In genomic region chr12:94140556-94140955, GRCh38 we compare ENCODE assay signal across 8 cellular contexts. TPM values are rescaled to one million over a fixed set of nuclear protein-coding genes. Genes with fewer than 3 reads are reported as not detected.
DNase-seq lines count a peak whose midpoint lies in the region; ATAC-seq, FAIRE-seq and TF ChIP-seq lines count a peak whose summit lies in the region.

No MANE protein-coding gene starts in this region.

- H4K20me1 ChIP-seq in MM.1S (ENCODE audit: insufficient read depth, low read length) (no peaks in the 10 kb centered on the region), keratinocyte (ENCODE audit: control insufficient read depth, extremely low read depth, insufficient read depth, low read length) (no peaks in the 10 kb centered on the region)

- DNase-seq in GM06990 (ENCODE audit: extremely low read depth, insufficient read length) (peak; percentile 40), MM.1S (peak; percentile 32), activated T-cell treated with anti-CD3 and anti-CD28 coated beads for 48 hours (ENCODE audit: low read depth) (peak; percentile 53), keratinocyte (ENCODE audit: low read depth, low spot score) (no peak), NCI-H2171 (lab: John Stamatoyannopoulos, UW) (no peak), C1 segment of cervical spinal cord (lab: John Stamatoyannopoulos, UW) (no peak), NCI-H2171 treated with DMSO at 0.1 percent for 48 hours (lab: John Stamatoyannopoulos, UW) (no peak)

- H3K4me3 ChIP-seq in GM06990 (replicated peaks; ENCODE audit: low read depth, low read length) (no peak overlapping the region), MM.1S (ENCODE audit: low read length) (no peak overlapping the region), keratinocyte (ENCODE audit: control insufficient read depth in 2 of 3, extremely low read depth in 1 of 3, insufficient read depth in 2 of 3, low read depth in 1 of 3, low read length in 3 of 3) (no peak overlapping the region)

- no peak overlapping the region for H2AFZ ChIP-seq in MM.1S (ENCODE audit: low read length)
- H2AFZ ChIP-seq in keratinocyte (ENCODE audit: control insufficient read depth, low read length), result no peak overlapping the region

- H3K4me1 ChIP-seq in MM.1S (ENCODE audit: low read length) (no peaks in the 10 kb centered on the region), keratinocyte (ENCODE audit: control insufficient read depth, extremely low read depth, insufficient read depth, low read length) (no peaks in the 10 kb centered on the region)

- H3K9me3 ChIP-seq in MM.1S (replicated peaks; ENCODE audit: insufficient read depth, low read length) (no peaks in the 10 kb centered on the region), keratinocyte (ENCODE audit: control insufficient read depth, low read depth, low read length) (no peaks in the 10 kb centered on the region)

- no peaks in the 10 kb centered on the region for H3K9me1 ChIP-seq in keratinocyte (ENCODE audit: control insufficient read depth, extremely low read depth, insufficient read depth, low read length)

- H3K79me2 ChIP-seq in MM.1S (ENCODE audit: low read length), result no peaks in the 10 kb centered on the region
- no peaks in the 10 kb centered on the region for H3K79me2 ChIP-seq in keratinocyte (ENCODE audit: control insufficient read depth, insufficient read depth, low read length)

- H3K27ac ChIP-seq in MM.1S (ENCODE audit: low read length) (no peak overlapping the region), keratinocyte (ENCODE audit: control insufficient read depth, insufficient read depth, low read length) (no peak overlapping the region)

- dilution Hi-C loops in keratinocyte (cut with MboI; ENCODE audit: extremely low pct_ligation_motif_present, low sequenced_read_pairs), result no loop called here

- H3K4me2 ChIP-seq in MM.1S (ENCODE audit: low read depth, low read length), result no peak overlapping the region
- no peak overlapping the region for H3K4me2 ChIP-seq in keratinocyte (ENCODE audit: control insufficient read depth, extremely low read depth, insufficient read depth, low read depth, low read length)

- no peak for FAIRE-seq in keratinocyte (lab: Jason Lieb, UNC)

- no peaks in the 10 kb centered on the region for H3K9me2 ChIP-seq in MM.1S (replicated peaks; ENCODE audit: insufficient read depth, low read length)

- TF ChIP-seq CTCF in GM06990 (IDR thresholded peaks at IDR 0.05; ENCODE audit: insufficient read depth, low read length, poor library complexity, severe bottlenecking) (peak; percentile 56), MM.1S (IDR thresholded peaks at IDR 0.05; ENCODE audit: low read length) (peak; percentile 33), keratinocyte (optimal IDR thresholded peaks at IDR 0.05 in 1 of 3, IDR thresholded peaks at IDR 0.05 in 1 of 3, conservative IDR thresholded peaks at IDR 0.05 in 1 of 3; ENCODE audit: extremely low read depth in 1 of 3, insufficient read depth in 2 of 3, low read length in 3 of 3) (peak; percentile 21 to 67 (median 51))

- H3K36me3 ChIP-seq in GM06990 (ENCODE audit: control insufficient read depth, insufficient read depth, low read length) (no peaks in the 10 kb centered on the region), MM.1S (replicated peaks; ENCODE audit: insufficient read depth, low read length) (no peaks in the 10 kb centered on the region), keratinocyte (ENCODE audit: control insufficient read depth in 2 of 2, extremely low read depth in 1 of 2, insufficient read depth in 2 of 2, low read length in 2 of 2) (no peaks in the 10 kb centered on the region)

- H3F3A ChIP-seq in MM.1S (ENCODE audit: insufficient read depth, low read length), result no peaks in the 10 kb centered on the region; the same call in 1 of the 2 replicates

- H3K27me3 ChIP-seq in GM06990 (replicated peaks; ENCODE audit: control insufficient read depth, insufficient read depth, low read length), result no peaks in the 10 kb centered on the region
- no peaks in the 10 kb centered on the region for H3K27me3 ChIP-seq in MM.1S (replicated peaks; ENCODE audit: insufficient read depth, low read length)
- H3K27me3 ChIP-seq in keratinocyte (ENCODE audit: control insufficient read depth, extremely low read depth, insufficient read depth, low read length), result peaks cover 12% of the 10 kb centered on the region

- no peak overlapping the region for H3K9ac ChIP-seq in MM.1S (ENCODE audit: low read length)
- no peak overlapping the region for H3K9ac ChIP-seq in keratinocyte (ENCODE audit: control insufficient read depth, extremely low read depth, insufficient read depth, low read length)

- no peak for ATAC-seq in GM19397 (IDR thresholded peaks at IDR 0.05; ENCODE audit: unreplicated experiment)

RNA-seq across cellular contexts. Expression of gene PLXNC1, which starts 7.8 kb away (rescaled TPM):
- polyA plus RNA-seq in keratinocyte, result 0.17 to 0.23 TPM (median 0.18 TPM) in 3 replicates
- polyA plus RNA-seq in keratinocyte (2011; ENCODE audit: low read depth), result not detected
- polyA plus RNA-seq in keratinocyte (2011; cell fraction: cytosol; rRNA removed), result 0.14 and 0.15 TPM in 2 replicates
- 0.08 and 0.25 TPM in 2 replicates for polyA plus RNA-seq in keratinocyte (2011; cell fraction: nucleus; rRNA removed)
- polyA plus RNA-seq in keratinocyte (2012; ENCODE audit: low replicate concordance), result 0.10 and 0.24 TPM in 2 replicates
- polyA minus RNA-seq in keratinocyte, result 0.23 to 0.48 TPM in 2 of 3 replicates, not detected in the other
- polyA minus RNA-seq in keratinocyte (2011; cell fraction: cytosol; rRNA and poly(A)+ RNA removed), result not detected
- polyA minus RNA-seq in keratinocyte (2011; cell fraction: nucleus; rRNA and poly(A)+ RNA removed), result 0.11 TPM in 1 of 2 replicates, not detected in the other

Comparison
In these comparisons a context has a peak if more than half of its experiments do, and no peak if none do; other contexts are left out.
1. DNase-seq: peak in GM06990 (single experiment), MM.1S (single experiment) and activated T-cell treated with anti-CD3 and anti-CD28 coated beads for 48 hours (single experiment); none in keratinocyte (single experiment), NCI-H2171 (single experiment), C1 segment of cervical spinal cord (0 of 14) and NCI-H2171 treated with DMSO at 0.1 percent for 48 hours (single experiment).
2. Peak in every context shown above with its lines, with median percentiles within 50 percentile points of each other: CTCF ChIP-seq.